ENCODE assay signal across 1 cellular context in the genomic region with DNA sequence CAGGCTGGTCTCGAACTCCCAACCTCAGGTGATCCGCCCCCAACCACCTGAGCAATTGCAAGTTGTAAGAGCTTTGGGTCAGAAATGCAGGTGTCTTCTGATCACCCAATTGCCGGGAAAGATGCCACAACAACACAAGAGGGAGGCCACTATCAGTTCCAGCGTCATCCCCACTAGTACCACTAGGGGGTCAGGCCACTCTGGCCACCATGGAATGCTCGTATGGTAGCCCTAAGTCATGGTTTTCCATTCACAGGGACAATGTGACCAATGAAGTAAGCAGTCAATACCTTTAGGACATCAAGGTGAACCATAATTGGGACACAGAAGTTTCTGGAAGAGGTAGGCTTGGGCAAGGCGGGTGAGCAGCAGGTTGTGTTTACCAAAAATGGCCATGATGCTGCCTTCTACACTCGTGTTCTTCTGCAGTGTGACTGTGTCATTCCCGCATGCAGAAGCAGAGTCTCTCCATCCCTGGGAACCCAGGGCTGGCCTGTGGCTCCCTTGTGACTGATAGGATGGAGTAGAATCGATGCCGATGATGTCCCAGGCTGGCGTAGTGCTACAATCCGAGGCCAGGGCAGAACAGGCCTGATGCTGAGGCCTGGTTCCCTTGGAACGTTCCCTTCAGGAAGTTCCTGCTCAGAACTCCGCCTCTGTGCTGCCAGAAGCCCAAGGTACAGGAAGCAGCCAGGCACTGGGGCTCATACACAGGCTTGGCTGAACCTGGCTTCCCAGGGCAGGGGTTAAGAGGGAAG.
TF ChIP-seq lines count a peak whose summit lies in the region.

No MANE protein-coding gene starts in this region.

TF ChIP-seq in HepG2, 621 proteins besides CTCF, POLR2A, EP300 and RAD21:
- TF ChIP-seq ZSCAN31 (CRISPR knock-in tag; IDR thresholded peaks at IDR 0.05; ENCODE audit: low read depth) (no peak), SMYD3 (CRISPR knock-in tag; IDR thresholded peaks at IDR 0.05) (no peak), IRF2 (CRISPR knock-in tag; IDR thresholded peaks at IDR 0.05) (no peak), KLF11 (CRISPR knock-in tag; IDR thresholded peaks at IDR 0.05) (no peak), U2AF1 (optimal IDR thresholded peaks at IDR 0.05; ENCODE audit: low read depth, low read length) (no peak), CC2D1A (CRISPR knock-in tag; IDR thresholded peaks at IDR 0.05) (no peak), ZNF724P (CRISPR knock-in tag; IDR thresholded peaks at IDR 0.05; ENCODE audit: borderline replicate concordance) (no peak), ZMAT3 (CRISPR knock-in tag; conservative IDR thresholded peaks at IDR 0.05) (no peak)
- TF ChIP-seq, protein P1, sequence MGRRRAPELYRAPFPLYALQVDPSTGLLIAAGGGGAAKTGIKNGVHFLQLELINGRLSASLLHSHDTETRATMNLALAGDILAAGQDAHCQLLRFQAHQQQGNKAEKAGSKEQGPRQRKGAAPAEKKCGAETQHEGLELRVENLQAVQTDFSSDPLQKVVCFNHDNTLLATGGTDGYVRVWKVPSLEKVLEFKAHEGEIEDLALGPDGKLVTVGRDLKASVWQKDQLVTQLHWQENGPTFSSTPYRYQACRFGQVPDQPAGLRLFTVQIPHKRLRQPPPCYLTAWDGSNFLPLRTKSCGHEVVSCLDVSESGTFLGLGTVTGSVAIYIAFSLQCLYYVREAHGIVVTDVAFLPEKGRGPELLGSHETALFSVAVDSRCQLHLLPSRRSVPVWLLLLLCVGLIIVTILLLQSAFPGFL (CRISPR knock-in tag; IDR thresholded peaks at IDR 0.05) = no peak
